In the genomic region with DNA sequence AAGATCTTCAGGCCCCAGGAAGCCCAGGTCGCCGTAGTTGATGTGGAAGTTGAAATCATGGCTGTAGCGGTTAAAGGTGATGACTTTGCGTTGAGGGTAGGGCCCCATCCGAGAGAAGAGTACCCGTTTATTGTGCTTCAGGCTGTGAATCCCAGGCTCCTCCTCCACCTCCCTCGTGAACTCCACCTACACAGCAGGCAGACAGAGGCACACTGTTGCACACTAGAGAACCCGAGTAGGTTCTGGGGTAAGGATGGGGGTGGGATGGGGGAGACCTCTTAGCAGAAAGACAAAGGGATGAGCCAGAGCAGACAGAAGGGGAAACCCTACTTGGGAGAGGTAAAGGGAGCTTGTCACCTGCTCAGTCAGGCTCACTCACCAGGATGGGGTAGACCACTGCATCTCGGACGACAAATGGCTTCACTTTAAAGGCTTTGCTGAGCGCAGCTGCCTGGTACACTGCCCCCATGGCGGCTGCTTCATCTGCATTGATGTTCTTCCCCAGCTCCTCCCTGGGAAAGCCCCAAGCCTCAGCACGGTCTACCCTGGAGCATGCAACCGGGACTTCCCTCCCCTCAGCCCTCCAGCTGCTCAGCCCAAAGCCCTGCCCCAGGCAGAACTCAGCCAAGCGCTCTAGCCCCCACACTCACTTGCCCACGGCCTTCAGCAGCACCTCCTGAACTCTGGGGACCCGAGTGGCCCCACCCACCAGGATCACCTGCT, we compare ENCODE assay signal across 2 cellular contexts.
A peak's percentile ranks its signal among the peaks of the same experiment; 100 is the strongest.
TF ChIP-seq lines count a peak whose summit lies in the region.

No MANE protein-coding gene starts in this region.

TF ChIP-seq in K562, 482 proteins besides CTCF, POLR2A, EP300 and RAD21 (continues in another document):
- no peak for TF ChIP-seq RBM25 (IDR thresholded peaks at IDR 0.05; ENCODE audit: low read depth, low read length, severe bottlenecking)
- TF ChIP-seq, protein P1, sequence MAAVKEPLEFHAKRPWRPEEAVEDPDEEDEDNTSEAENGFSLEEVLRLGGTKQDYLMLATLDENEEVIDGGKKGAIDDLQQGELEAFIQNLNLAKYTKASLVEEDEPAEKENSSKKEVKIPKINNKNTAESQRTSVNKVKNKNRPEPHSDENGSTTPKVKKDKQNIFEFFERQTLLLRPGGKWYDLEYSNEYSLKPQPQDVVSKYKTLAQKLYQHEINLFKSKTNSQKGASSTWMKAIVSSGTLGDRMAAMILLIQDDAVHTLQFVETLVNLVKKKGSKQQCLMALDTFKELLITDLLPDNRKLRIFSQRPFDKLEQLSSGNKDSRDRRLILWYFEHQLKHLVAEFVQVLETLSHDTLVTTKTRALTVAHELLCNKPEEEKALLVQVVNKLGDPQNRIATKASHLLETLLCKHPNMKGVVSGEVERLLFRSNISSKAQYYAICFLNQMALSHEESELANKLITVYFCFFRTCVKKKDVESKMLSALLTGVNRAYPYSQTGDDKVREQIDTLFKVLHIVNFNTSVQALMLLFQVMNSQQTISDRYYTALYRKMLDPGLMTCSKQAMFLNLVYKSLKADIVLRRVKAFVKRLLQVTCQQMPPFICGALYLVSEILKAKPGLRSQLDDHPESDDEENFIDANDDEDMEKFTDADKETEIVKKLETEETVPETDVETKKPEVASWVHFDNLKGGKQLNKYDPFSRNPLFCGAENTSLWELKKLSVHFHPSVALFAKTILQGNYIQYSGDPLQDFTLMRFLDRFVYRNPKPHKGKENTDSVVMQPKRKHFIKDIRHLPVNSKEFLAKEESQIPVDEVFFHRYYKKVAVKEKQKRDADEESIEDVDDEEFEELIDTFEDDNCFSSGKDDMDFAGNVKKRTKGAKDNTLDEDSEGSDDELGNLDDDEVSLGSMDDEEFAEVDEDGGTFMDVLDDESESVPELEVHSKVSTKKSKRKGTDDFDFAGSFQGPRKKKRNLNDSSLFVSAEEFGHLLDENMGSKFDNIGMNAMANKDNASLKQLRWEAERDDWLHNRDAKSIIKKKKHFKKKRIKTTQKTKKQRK (IDR thresholded peaks at IDR 0.05; ENCODE audit: borderline replicate concordance, low read depth, low read length): no peak
- TF ChIP-seq, protein P2, sequence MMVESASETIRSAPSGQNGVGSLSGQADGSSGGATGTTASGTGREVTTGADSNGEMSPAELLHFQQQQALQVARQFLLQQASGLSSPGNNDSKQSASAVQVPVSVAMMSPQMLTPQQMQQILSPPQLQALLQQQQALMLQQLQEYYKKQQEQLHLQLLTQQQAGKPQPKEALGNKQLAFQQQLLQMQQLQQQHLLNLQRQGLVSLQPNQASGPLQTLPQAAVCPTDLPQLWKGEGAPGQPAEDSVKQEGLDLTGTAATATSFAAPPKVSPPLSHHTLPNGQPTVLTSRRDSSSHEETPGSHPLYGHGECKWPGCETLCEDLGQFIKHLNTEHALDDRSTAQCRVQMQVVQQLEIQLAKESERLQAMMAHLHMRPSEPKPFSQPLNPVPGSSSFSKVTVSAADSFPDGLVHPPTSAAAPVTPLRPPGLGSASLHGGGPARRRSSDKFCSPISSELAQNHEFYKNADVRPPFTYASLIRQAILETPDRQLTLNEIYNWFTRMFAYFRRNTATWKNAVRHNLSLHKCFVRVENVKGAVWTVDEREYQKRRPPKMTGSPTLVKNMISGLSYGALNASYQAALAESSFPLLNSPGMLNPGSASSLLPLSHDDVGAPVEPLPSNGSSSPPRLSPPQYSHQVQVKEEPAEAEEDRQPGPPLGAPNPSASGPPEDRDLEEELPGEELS (CRISPR knock-in tag; IDR thresholded peaks at IDR 0.05; ENCODE audit: borderline replicate concordance): no peak
- TF ChIP-seq FOXJ3 (CRISPR knock-in tag; IDR thresholded peaks at IDR 0.05): no peak
- TF ChIP-seq ZNF589 (CRISPR knock-in tag; IDR thresholded peaks at IDR 0.05; ENCODE audit: low read depth): no peak
- no peak for TF ChIP-seq TCF7 (IDR thresholded peaks at IDR 0.05; ENCODE audit: borderline replicate concordance)
- TF ChIP-seq, protein P3, sequence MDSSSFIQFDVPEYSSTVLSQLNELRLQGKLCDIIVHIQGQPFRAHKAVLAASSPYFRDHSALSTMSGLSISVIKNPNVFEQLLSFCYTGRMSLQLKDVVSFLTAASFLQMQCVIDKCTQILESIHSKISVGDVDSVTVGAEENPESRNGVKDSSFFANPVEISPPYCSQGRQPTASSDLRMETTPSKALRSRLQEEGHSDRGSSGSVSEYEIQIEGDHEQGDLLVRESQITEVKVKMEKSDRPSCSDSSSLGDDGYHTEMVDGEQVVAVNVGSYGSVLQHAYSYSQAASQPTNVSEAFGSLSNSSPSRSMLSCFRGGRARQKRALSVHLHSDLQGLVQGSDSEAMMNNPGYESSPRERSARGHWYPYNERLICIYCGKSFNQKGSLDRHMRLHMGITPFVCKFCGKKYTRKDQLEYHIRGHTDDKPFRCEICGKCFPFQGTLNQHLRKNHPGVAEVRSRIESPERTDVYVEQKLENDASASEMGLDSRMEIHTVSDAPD (CRISPR knock-in tag; IDR thresholded peaks at IDR 0.05): no peak
- no peak for TF ChIP-seq ZBTB17 (CRISPR knock-in tag; IDR thresholded peaks at IDR 0.05)
- no peak for TF ChIP-seq ZBTB8A (IDR thresholded peaks at IDR 0.05; ENCODE audit: partially characterized antibody)
- no peak for TF ChIP-seq ZFP1 (CRISPR knock-in tag; IDR thresholded peaks at IDR 0.05)
- TF ChIP-seq POLR2B (IDR thresholded peaks at IDR 0.05; ENCODE audit: low read depth, partially characterized antibody): peak; percentile 37
- TF ChIP-seq HCFC1 (IDR thresholded peaks at IDR 0.05; ENCODE audit: low read depth, low read length): no peak
- no peak for TF ChIP-seq RBM22 (IDR thresholded peaks at IDR 0.05; ENCODE audit: low read depth, low read length, poor library complexity, severe bottlenecking)
- TF ChIP-seq NR2F6 (CRISPR knock-in tag; IDR thresholded peaks at IDR 0.05): no peak
- no peak for TF ChIP-seq MIER1 (IDR thresholded peaks at IDR 0.05; ENCODE audit: low read depth)
- TF ChIP-seq MTA1 (IDR thresholded peaks at IDR 0.05; ENCODE audit: borderline replicate concordance): no peak
- TF ChIP-seq, protein P4, sequence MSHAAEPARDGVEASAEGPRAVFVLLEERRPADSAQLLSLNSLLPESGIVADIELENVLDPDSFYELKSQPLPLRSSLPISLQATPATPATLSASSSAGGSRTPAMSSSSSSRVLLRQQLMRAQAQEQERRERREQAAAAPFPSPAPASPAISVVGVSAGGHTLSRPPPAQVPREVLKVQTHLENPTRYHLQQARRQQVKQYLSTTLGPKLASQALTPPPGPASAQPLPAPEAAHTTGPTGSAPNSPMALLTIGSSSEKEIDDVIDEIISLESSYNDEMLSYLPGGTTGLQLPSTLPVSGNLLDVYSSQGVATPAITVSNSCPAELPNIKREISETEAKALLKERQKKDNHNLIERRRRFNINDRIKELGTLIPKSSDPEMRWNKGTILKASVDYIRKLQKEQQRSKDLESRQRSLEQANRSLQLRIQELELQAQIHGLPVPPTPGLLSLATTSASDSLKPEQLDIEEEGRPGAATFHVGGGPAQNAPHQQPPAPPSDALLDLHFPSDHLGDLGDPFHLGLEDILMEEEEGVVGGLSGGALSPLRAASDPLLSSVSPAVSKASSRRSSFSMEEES (CRISPR knock-in tag; IDR thresholded peaks at IDR 0.05): no peak
- no peak for TF ChIP-seq NRF1 (conservative IDR thresholded peaks at IDR 0.05 in 1 of 2, IDR thresholded peaks at IDR 0.05 in 1 of 2)
- peak; percentile 67 for TF ChIP-seq RBFOX2 (IDR thresholded peaks at IDR 0.05; ENCODE audit: low read depth, low read length)

TF ChIP-seq in WTC11, 78 proteins besides CTCF, POLR2A, EP300 and RAD21:
- TF ChIP-seq, protein P5, sequence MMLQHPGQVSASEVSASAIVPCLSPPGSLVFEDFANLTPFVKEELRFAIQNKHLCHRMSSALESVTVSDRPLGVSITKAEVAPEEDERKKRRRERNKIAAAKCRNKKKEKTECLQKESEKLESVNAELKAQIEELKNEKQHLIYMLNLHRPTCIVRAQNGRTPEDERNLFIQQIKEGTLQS (CRISPR knock-in tag; conservative IDR thresholded peaks at IDR 0.05): no peak
- TF ChIP-seq ZNF219 (CRISPR knock-in tag; IDR thresholded peaks at IDR 0.05; ENCODE audit: borderline replicate concordance): no peak
- TF ChIP-seq, protein P6, sequence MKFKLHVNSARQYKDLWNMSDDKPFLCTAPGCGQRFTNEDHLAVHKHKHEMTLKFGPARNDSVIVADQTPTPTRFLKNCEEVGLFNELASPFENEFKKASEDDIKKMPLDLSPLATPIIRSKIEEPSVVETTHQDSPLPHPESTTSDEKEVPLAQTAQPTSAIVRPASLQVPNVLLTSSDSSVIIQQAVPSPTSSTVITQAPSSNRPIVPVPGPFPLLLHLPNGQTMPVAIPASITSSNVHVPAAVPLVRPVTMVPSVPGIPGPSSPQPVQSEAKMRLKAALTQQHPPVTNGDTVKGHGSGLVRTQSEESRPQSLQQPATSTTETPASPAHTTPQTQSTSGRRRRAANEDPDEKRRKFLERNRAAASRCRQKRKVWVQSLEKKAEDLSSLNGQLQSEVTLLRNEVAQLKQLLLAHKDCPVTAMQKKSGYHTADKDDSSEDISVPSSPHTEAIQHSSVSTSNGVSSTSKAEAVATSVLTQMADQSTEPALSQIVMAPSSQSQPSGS (CRISPR knock-in tag; IDR thresholded peaks at IDR 0.05; ENCODE audit: borderline replicate concordance, low read depth): no peak
- TF ChIP-seq TCF7 (CRISPR knock-in tag; IDR thresholded peaks at IDR 0.05; ENCODE audit: low read depth): no peak
- TF ChIP-seq NFATC4 (CRISPR knock-in tag; IDR thresholded peaks at IDR 0.05): no peak
